In genomic region chr6:16204653-16205376, GRCh38 we compare ENCODE assay signal across 10 cellular contexts. TPM values are rescaled to one million over a fixed set of nuclear protein-coding genes. Genes with fewer than 3 reads are reported as not detected.
DNase-seq lines count a peak whose midpoint lies in the region; ATAC-seq and TF ChIP-seq lines count a peak whose summit lies in the region.
"Had no signal": no experiment of that assay in that cellular context is flagged by ENCODE, and none has a peak within 500 bp of the region (broad histone marks: within the 10 kb centered on the region; RNA-seq: fewer than 3 reads in every experiment).

No MANE protein-coding gene starts in this region.

- H3K4me2 ChIP-seq in mesenchymal stem cell (ENCODE audit: low read length, poor library complexity, severe bottlenecking), result no peak overlapping the region

- no peak overlapping the region for H3K4me3 ChIP-seq in Caco-2 (ENCODE audit: low read depth, low read length)
- H3K4me3 ChIP-seq in mesenchymal stem cell (ENCODE audit: insufficient read depth in 1 of 2, low read depth in 1 of 2, low read length in 2 of 2), result peak overlapping the region in 1 of 2 experiments; percentile 1
- H3K4me3 ChIP-seq: cardiac muscle cell had no signal

- H2AK5ac ChIP-seq in mesenchymal stem cell (ENCODE audit: low read length, severe bottlenecking), result peak overlapping the region; percentile 83

- peaks cover 6% of the 10 kb centered on the region for H3K27me3 Mint-ChIP-seq in Caco-2 (ENCODE audit: insufficient read depth, unreplicated experiment)

- no peak overlapping the region for H2BK15ac ChIP-seq in mesenchymal stem cell (ENCODE audit: low read depth, poor library complexity, severe bottlenecking)

- peak overlapping the region; percentile 35 to 83 for H3K4ac ChIP-seq in mesenchymal stem cell (ENCODE audit: low read depth in 1 of 2, low read length in 2 of 2)

- H3K27me3 ChIP-seq in Caco-2 (replicated peaks; ENCODE audit: control insufficient read depth, insufficient read depth, low read length), result no peaks in the 10 kb centered on the region
- peaks cover 0 to 4% of the 10 kb centered on the region in 2 experiments for H3K27me3 ChIP-seq in mesenchymal stem cell (ENCODE audit: control insufficient read depth in 1 of 2, insufficient read depth in 1 of 2, low read length in 2 of 2)
- H3K27me3 ChIP-seq: cardiac muscle cell had no signal

- no peak overlapping the region for H3K23ac ChIP-seq in mesenchymal stem cell (ENCODE audit: low read length in 2 of 2)

- peaks cover 25% of the 10 kb centered on the region for H3K4me1 Mint-ChIP-seq in Caco-2 (ENCODE audit: low read depth, unreplicated experiment)

- in situ Hi-C loops in G401 (cut with HindIII; ENCODE audit: low sequenced_read_pairs), result no loop called here

- POLR2A ChIA-PET in Caco-2 (lab: Charles Lee), result interaction anchor here (0.7 to 1.0 kb wide), 2 partner anchors 76 to 295 kb away, joined by 3 to 6 read pairs; partner anchors contain the start of gene MYLIP

- ATAC-seq in GM21723 (IDR thresholded peaks at IDR 0.05; ENCODE audit: unreplicated experiment), result peak; percentile 14
- ATAC-seq in HG03432 (IDR thresholded peaks at IDR 0.05; ENCODE audit: unreplicated experiment), result peak; percentile 4

- no peak overlapping the region for H3K4me3 Mint-ChIP-seq in Caco-2 (ENCODE audit: unreplicated experiment)

- H3K79me1 ChIP-seq in mesenchymal stem cell (replicated peaks; ENCODE audit: low read length, poor library complexity, severe bottlenecking), result no peaks in the 10 kb centered on the region

- H3K9me3 Mint-ChIP-seq in Caco-2 (ENCODE audit: unreplicated experiment), result no peaks in the 10 kb centered on the region

- H3K9me3 ChIP-seq in Caco-2 (no peaks in the 10 kb centered on the region), mesenchymal stem cell (ENCODE audit: control insufficient read depth, low read length) (no peaks in the 10 kb centered on the region)

- WGBS in mesenchymal stem cell, result 83% methylated on average over 3 of the region's 5 CpGs

- H3K27ac Mint-ChIP-seq in Caco-2 (ENCODE audit: unreplicated experiment), result peak overlapping the region; percentile 39

- no peak overlapping the region for H2BK120ac ChIP-seq in mesenchymal stem cell (ENCODE audit: low read depth, low read length)

- peaks cover 36% of the 10 kb centered on the region for H3K4me1 ChIP-seq in Caco-2
- H3K4me1 ChIP-seq in mesenchymal stem cell (ENCODE audit: control insufficient read depth, insufficient read depth, low read depth, low read length), result peaks cover 6% of the 10 kb centered on the region

- H3K27ac ChIP-seq in mesenchymal stem cell (ENCODE audit: low read length, poor library complexity, severe bottlenecking), result peak overlapping the region; percentile 94
- H3K27ac ChIP-seq: cardiac muscle cell had no signal

- H4K91ac ChIP-seq in mesenchymal stem cell (ENCODE audit: low read length), result peak overlapping the region; percentile 74

- CTCF ChIA-PET in Caco-2 (lab: Charles Lee), result interaction anchor here (0.6 to 2.1 kb wide), 6 partner anchors 7 to 513 kb away, joined by 3 to 20 read pairs (median 4); no protein-coding TSS in a partner anchor

- peak overlapping the region; percentile 79 for H2BK5ac ChIP-seq in mesenchymal stem cell (ENCODE audit: low read depth, low read length, poor library complexity, severe bottlenecking)

- peak overlapping the region; percentile 85 to 93 for H3K18ac ChIP-seq in mesenchymal stem cell (ENCODE audit: low read depth in 1 of 2, low read length in 2 of 2)

- H2AFZ ChIP-seq in mesenchymal stem cell (ENCODE audit: low read depth, low read length), result no peak overlapping the region

- peak overlapping the region; percentile 25 to 69 for H2BK12ac ChIP-seq in mesenchymal stem cell (ENCODE audit: low read length in 2 of 2)

- no peak for TF ChIP-seq CTCF in Caco-2 (IDR thresholded peaks at IDR 0.05; ENCODE audit: insufficient read depth in 1 of 2, low read depth in 1 of 2, low read length in 1 of 2, severe bottlenecking in 1 of 2, unreplicated experiment in 1 of 2)

- H3K14ac ChIP-seq in mesenchymal stem cell (ENCODE audit: low read length in 2 of 2), result no peak overlapping the region

- H3K36me3 ChIP-seq in Caco-2 (ENCODE audit: control insufficient read depth, insufficient read depth, low read length) (no peaks in the 10 kb centered on the region), mesenchymal stem cell (ENCODE audit: control insufficient read depth in 1 of 2, insufficient read depth in 2 of 2, low read depth in 1 of 2, low read length in 2 of 2) (no peaks in the 10 kb centered on the region)
- H3K36me3 ChIP-seq: cardiac muscle cell had no signal

- no peak overlapping the region for H4K8ac ChIP-seq in mesenchymal stem cell (ENCODE audit: low read length)

- no TSS peak for BruUV-seq in Caco-2 (replicated peaks; lab: Mats Ljungman, UMichigan)

- peak overlapping the region; percentile 61 for H3K9ac ChIP-seq in mesenchymal stem cell (ENCODE audit: low read length)

- intact Hi-C loops in Caco-2 (cut with micrococcal nuclease; ENCODE audit: unreplicated experiment), result no loop called here

- DNase-seq in Caco-2, result no peak
- DNase-seq in mesenchymal stem cell, result peak; percentile 28
- DNase-seq in NCI-H1694 (lab: John Stamatoyannopoulos, UW), result no peak
- DNase-seq in G401 (ENCODE audit: low spot score), result no peak
- no peak for DNase-seq in NOMO-1 (lab: John Stamatoyannopoulos, UW; ENCODE audit: unreplicated experiment in 2 of 2)
- no peak for DNase-seq in NCI-H1417 treated with DMSO at 0.1 percent for 48 hours (lab: John Stamatoyannopoulos, UW)
- DNase-seq: stimulated activated CD4-positive, alpha-beta T cell treated with anti-CD3 and anti-CD28 coated beads, Interleukin-15, amount 100 ng/mL, for 24 hours had no signal

- H3K36me3 Mint-ChIP-seq in Caco-2 (ENCODE audit: insufficient read depth, unreplicated experiment), result no peaks in the 10 kb centered on the region

RNA-seq across cellular contexts. Expression of gene GMPR, which starts 33.6 kb away (rescaled TPM):
- total RNA-seq in Caco-2 (2022), result 1.1 and 1.3 TPM in 2 replicates
- 23.7 TPM for polyA plus RNA-seq in mesenchymal stem cell (2013, experiment 1 of 2)
- polyA plus RNA-seq in mesenchymal stem cell (2013, experiment 2 of 2), result 26.0 TPM
- not detected in 2 replicates for total RNA-seq in G401 (2014; rRNA removed; shearing (Covaris generic))
